ENCODE assay signal across 30 cellular contexts in the genomic region with DNA sequence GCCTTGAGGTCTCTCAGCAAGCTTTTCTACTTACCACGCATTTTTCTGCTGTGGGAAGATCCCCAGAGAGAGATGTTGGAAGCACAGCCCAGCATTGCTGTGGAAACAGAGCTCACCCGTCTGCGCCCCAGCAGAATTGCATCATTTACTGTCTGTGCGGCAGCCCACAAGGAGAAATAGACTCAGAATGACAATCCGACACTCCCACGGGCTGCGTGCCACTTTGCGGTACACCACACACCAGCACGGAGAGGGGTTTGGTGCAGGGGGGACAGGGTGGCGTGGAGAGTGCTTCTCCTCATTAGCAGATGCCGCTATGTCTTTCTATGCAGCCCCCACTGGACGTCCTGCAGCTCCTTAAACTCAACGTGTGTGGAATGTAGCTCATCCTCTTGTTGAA.
DNase-seq lines count a peak whose midpoint lies in the region; ATAC-seq and TF ChIP-seq lines count a peak whose summit lies in the region.
"Had no signal": no experiment of that assay in that cellular context is flagged by ENCODE, and none has a peak within 500 bp of the region (broad histone marks: within the 10 kb centered on the region; RNA-seq: fewer than 3 reads in every experiment).

No MANE protein-coding gene starts in this region.

- 64% methylated on average over 13 of the region's 13 CpGs for WGBS in right cardiac atrium
- 64 to 71% methylated on average over 13 of the region's 13 CpGs for WGBS in aorta, 2 donors

- H3K4me3 ChIP-seq in right cardiac atrium (ENCODE audit: low read length) = no peak overlapping the region
- H3K4me3 ChIP-seq in aorta (ENCODE audit: low read length in 2 of 2) = no peak overlapping the region
- no peak overlapping the region for H3K4me3 ChIP-seq in lower lobe of right lung
- H3K4me3 ChIP-seq: ascending aorta, cardiac muscle cell, coronary artery, GM23338, Peyer's patch had no signal

- intact Hi-C loops in left cardiac atrium (cut with DNase I) (no loop called here), left ventricle myocardium superior (cut with micrococcal nuclease) (no loop called here), right cardiac atrium (cut with DNase I) (no loop called here), aorta (cut with DNase I) (no loop called here), lower lobe of right lung (cut with DNase I) (no loop called here)

- no peak for TF ChIP-seq CTCF in lower lobe of right lung (IDR thresholded peaks at IDR 0.05)

- ATAC-seq in left cardiac atrium (peak; percentile 61 to 75), left ventricle myocardium superior (no peak), right cardiac atrium (peak; percentile 53 to 58), aorta (ENCODE audit: low FRiP score) (peak; percentile 63), lower lobe of right lung (no peak)
- ATAC-seq: activated CD4-positive, alpha-beta T cell treated with anti-CD3 and anti-CD28 coated beads for 36 hours; CD8-positive, alpha-beta T cell; esophagus mucosa; GM23338; HepG2; stimulated activated effector memory CD8-positive, alpha-beta T cell treated with anti-CD3 and anti-CD28 coated beads, Interleukin-12 subunit alpha, Interleukin-12 subunit beta, amount 100 ng/mL, for 72 hours had no signal

- peak; percentile 37 for DNase-seq in left cardiac atrium
- no peak for DNase-seq in left ventricle myocardium superior
- DNase-seq in right cardiac atrium = peak; percentile 52 to 67 (median 58)
- DNase-seq in occipital lobe (lab: John Stamatoyannopoulos, UW) = peak; percentile 16
- DNase-seq in aorta = no peak
- DNase-seq in lower lobe of right lung = no peak
- no peak for DNase-seq in NCI-H1105 treated with DMSO at 0.1 percent for 48 hours (lab: John Stamatoyannopoulos, UW)
- DNase-seq in medulla oblongata (ENCODE audit: extremely low spot score) = no peak
- DNase-seq: activated CD4-positive, alpha-beta T cell treated with anti-CD3 and anti-CD28 coated beads for 36 hours; activated gamma-delta T cell; activated naive CD8-positive, alpha-beta T cell treated with anti-CD3 and anti-CD28 coated beads, Interleukin-2, amount 10 ng/mL, durations not matched to agents 7 days and 5 days; BE2C; CD8-positive, alpha-beta T cell; endodermal cell; glutamatergic neuron; NCI-H2107; NCI-H446; NCI-H774; SIG-M5; stimulated activated CD4-positive, alpha-beta T cell treated with anti-CD3 and anti-CD28 coated beads, Interleukin-15, amount 100 ng/mL, for 24 hours; stimulated activated CD4-positive, alpha-beta T cell treated with anti-CD3 and anti-CD28 coated beads, Interleukin-4, amount 100 ng/mL, for 4 hours; trophoblast cell had no signal

- H3K27me3 ChIP-seq in right cardiac atrium (ENCODE audit: control insufficient read depth, insufficient read depth) (no peaks in the 10 kb centered on the region), aorta (ENCODE audit: control insufficient read depth in 1 of 2, insufficient read depth in 2 of 2, low read length in 1 of 2) (no peaks in the 10 kb centered on the region), lower lobe of right lung (ENCODE audit: low read depth) (peaks cover 30% of the 10 kb centered on the region)
- H3K27me3 ChIP-seq: ascending aorta, BE2C, cardiac muscle cell, Peyer's patch had no signal

- H3K36me3 ChIP-seq in aorta (ENCODE audit: control insufficient read depth in 1 of 2, insufficient read depth in 2 of 2, low read length in 1 of 2) (no peaks in the 10 kb centered on the region), lower lobe of right lung (no peaks in the 10 kb centered on the region)
- H3K36me3 ChIP-seq: ascending aorta, BE2C, cardiac muscle cell, Peyer's patch had no signal

- H3K4me1 ChIP-seq in right cardiac atrium (ENCODE audit: control insufficient read depth, insufficient read depth, low read length) = no peaks in the 10 kb centered on the region
- no peaks in the 10 kb centered on the region for H3K4me1 ChIP-seq in aorta (ENCODE audit: control insufficient read depth in 1 of 2, insufficient read depth in 2 of 2, low read length in 2 of 2)
- H3K4me1 ChIP-seq in lower lobe of right lung = no peaks in the 10 kb centered on the region
- H3K4me1 ChIP-seq: ascending aorta, BE2C, Peyer's patch had no signal

- H3K9me3 ChIP-seq in right cardiac atrium (ENCODE audit: control insufficient read depth, low read length) = no peaks in the 10 kb centered on the region
- H3K9me3 ChIP-seq in aorta (ENCODE audit: control insufficient read depth, low read length) = no peaks in the 10 kb centered on the region
- no peaks in the 10 kb centered on the region for H3K9me3 ChIP-seq in lower lobe of right lung
- H3K9me3 ChIP-seq: ascending aorta, BE2C, Peyer's patch had no signal

- no peak overlapping the region for H3K27ac ChIP-seq in right cardiac atrium (ENCODE audit: low read length)
- H3K27ac ChIP-seq in aorta (ENCODE audit: low read depth in 1 of 2, low read length in 2 of 2) = no peak overlapping the region
- H3K27ac ChIP-seq in lower lobe of right lung = no peak overlapping the region
- H3K27ac ChIP-seq: ascending aorta, cardiac muscle cell, coronary artery, Peyer's patch had no signal

Comparison
In these comparisons a context has a peak if more than half of its experiments do, and no peak if none do; other contexts are left out.
1. ATAC-seq: peak in left cardiac atrium (2 of 2), right cardiac atrium (2 of 2) and aorta (single experiment); none in left ventricle myocardium superior (single experiment) and lower lobe of right lung (0 of 2).
2. DNase-seq: peak in left cardiac atrium (single experiment), right cardiac atrium (3 of 3) and occipital lobe (single experiment); none in left ventricle myocardium superior (single experiment), aorta (0 of 2), lower lobe of right lung (single experiment), NCI-H1105 treated with DMSO at 0.1 percent for 48 hours (single experiment) and medulla oblongata (single experiment).